1 cellular context compared by ENCODE assay signal in genomic region chr1:6624712-6625578, GRCh38.
A peak's percentile ranks its signal among the peaks of the same experiment; 100 is the strongest.
TF ChIP-seq lines count a peak whose summit lies in the region.

Gene THAP3 (plus strand): TSS chr1:6624868. CDS start chr1:6625219, 351 bp downstream.

TF ChIP-seq in HepG2, 621 proteins besides CTCF, POLR2A, EP300 and RAD21 (continued from another document and continues in another):
- TF ChIP-seq E2F1 (CRISPR knock-in tag; IDR thresholded peaks at IDR 0.05), result no peak
- TF ChIP-seq ZNF747 (CRISPR knock-in tag; IDR thresholded peaks at IDR 0.05; ENCODE audit: borderline replicate concordance), result no peak
- no peak for TF ChIP-seq ZNF615 (CRISPR knock-in tag; IDR thresholded peaks at IDR 0.05; ENCODE audit: borderline replicate concordance)
- TF ChIP-seq HHEX (CRISPR knock-in tag; IDR thresholded peaks at IDR 0.05), result no peak
- no peak for TF ChIP-seq THAP8 (CRISPR knock-in tag; IDR thresholded peaks at IDR 0.05; ENCODE audit: borderline replicate concordance)
- no peak for TF ChIP-seq ZNF501 (CRISPR knock-in tag; IDR thresholded peaks at IDR 0.05)
- TF ChIP-seq BCL6 (CRISPR knock-in tag; IDR thresholded peaks at IDR 0.05), result peak; percentile 19; the same call in 1 of the 2 replicates
- no peak for TF ChIP-seq ATAD3A (CRISPR knock-in tag; IDR thresholded peaks at IDR 0.05)
- TF ChIP-seq ZBTB43 (CRISPR knock-in tag; conservative IDR thresholded peaks at IDR 0.05), result peak; percentile 56; the same call in 1 of the 2 replicates
- TF ChIP-seq MBNL3 (CRISPR knock-in tag; conservative IDR thresholded peaks at IDR 0.05), result no peak
- TF ChIP-seq ATF1 (CRISPR knock-in tag; IDR thresholded peaks at IDR 0.05), result no peak
- no peak for TF ChIP-seq NFRKB (IDR thresholded peaks at IDR 0.05)
- TF ChIP-seq BORCS8-MEF2B (CRISPR knock-in tag; IDR thresholded peaks at IDR 0.05), result no peak
- no peak; the same call in 1 of the 2 replicates for TF ChIP-seq ZNF460 (CRISPR knock-in tag; IDR thresholded peaks at IDR 0.05; ENCODE audit: borderline replicate concordance)
- peak; percentile 66 for TF ChIP-seq ZNF160 (CRISPR knock-in tag; IDR thresholded peaks at IDR 0.05)
- no peak for TF ChIP-seq GABPA (IDR thresholded peaks at IDR 0.05; ENCODE audit: low read depth, low read length)
- TF ChIP-seq GABPA (CRISPR knock-in tag; IDR thresholded peaks at IDR 0.05; ENCODE audit: low read depth), result no peak; the same call in 1 of the 2 replicates
- TF ChIP-seq RXRA (CRISPR knock-in tag; IDR thresholded peaks at IDR 0.05), result no peak
- TF ChIP-seq DBP (CRISPR knock-in tag; IDR thresholded peaks at IDR 0.05; ENCODE audit: not compliant biosample characterization), result no peak
- no peak; the same call in 1 of the 2 replicates for TF ChIP-seq MEIS1 (CRISPR knock-in tag; IDR thresholded peaks at IDR 0.05; ENCODE audit: borderline replicate concordance)
- peak; percentile 50; the same call in 2 of the 3 replicates for TF ChIP-seq MXI1 (IDR thresholded peaks at IDR 0.05; ENCODE audit: borderline replicate concordance, low read depth, low read length)
- TF ChIP-seq IRF1 (CRISPR knock-in tag; IDR thresholded peaks at IDR 0.05; ENCODE audit: low read depth), result no peak
- no peak for TF ChIP-seq ZSCAN12 (CRISPR knock-in tag; IDR thresholded peaks at IDR 0.05)
- TF ChIP-seq ZNF775 (CRISPR knock-in tag; IDR thresholded peaks at IDR 0.05; ENCODE audit: borderline replicate concordance), result no peak
- peak; percentile 81 for TF ChIP-seq SPEN (CRISPR knock-in tag; IDR thresholded peaks at IDR 0.05; ENCODE audit: low read depth)
- no peak for TF ChIP-seq MAF1 (CRISPR knock-in tag; IDR thresholded peaks at IDR 0.05; ENCODE audit: borderline replicate concordance)
- TF ChIP-seq REXO4 (CRISPR knock-in tag; IDR thresholded peaks at IDR 0.05; ENCODE audit: borderline replicate concordance), result no peak
- TF ChIP-seq ZNF230 (CRISPR knock-in tag; IDR thresholded peaks at IDR 0.05), result no peak
- TF ChIP-seq TMF1 (CRISPR knock-in tag; IDR thresholded peaks at IDR 0.05; ENCODE audit: low read depth), result no peak
- TF ChIP-seq PBX2 (CRISPR knock-in tag; IDR thresholded peaks at IDR 0.05), result no peak; the same call in 1 of the 2 replicates
- no peak for TF ChIP-seq POLR2AphosphoS2 (IDR thresholded peaks at IDR 0.05; ENCODE audit: low read depth, low read length)
- no peak; the same call in 1 of the 2 replicates for TF ChIP-seq NFYB (CRISPR knock-in tag; IDR thresholded peaks at IDR 0.05)
- TF ChIP-seq PREB (CRISPR knock-in tag; IDR thresholded peaks at IDR 0.05), result no peak
- no peak for TF ChIP-seq TAF15 (IDR thresholded peaks at IDR 0.05; ENCODE audit: low read depth, low read length, poor library complexity, severe bottlenecking)
- TF ChIP-seq CCDC6 (CRISPR knock-in tag; IDR thresholded peaks at IDR 0.05), result peak; percentile 73; the same call in 1 of the 2 replicates
- no peak for TF ChIP-seq ZSCAN21 (CRISPR knock-in tag; IDR thresholded peaks at IDR 0.05; ENCODE audit: borderline replicate concordance)
- no peak for TF ChIP-seq ZNF766 (CRISPR knock-in tag; IDR thresholded peaks at IDR 0.05; ENCODE audit: borderline replicate concordance)
- no peak for TF ChIP-seq DDIT3 (CRISPR knock-in tag; IDR thresholded peaks at IDR 0.05)
- no peak for TF ChIP-seq SETDB1 (CRISPR knock-in tag; IDR thresholded peaks at IDR 0.05; ENCODE audit: borderline replicate concordance)
- TF ChIP-seq ISL2 (CRISPR knock-in tag; IDR thresholded peaks at IDR 0.05), result peak; percentile 46; the same call in 1 of the 2 replicates
- no peak for TF ChIP-seq ATF4 (CRISPR knock-in tag; IDR thresholded peaks at IDR 0.05)
- no peak for TF ChIP-seq ZXDC (CRISPR knock-in tag; IDR thresholded peaks at IDR 0.05)
- no peak for TF ChIP-seq ZNF7 (CRISPR knock-in tag; IDR thresholded peaks at IDR 0.05)
- TF ChIP-seq FOXM1 (CRISPR knock-in tag; IDR thresholded peaks at IDR 0.05), result no peak
- no peak; the same call in 1 of the 2 replicates for TF ChIP-seq TFAP4 (IDR thresholded peaks at IDR 0.05; ENCODE audit: borderline replicate concordance, low read depth)
- TF ChIP-seq EHMT2 (IDR thresholded peaks at IDR 0.05; ENCODE audit: borderline replicate concordance, low read depth, low read length), result no peak
- TF ChIP-seq ZIK1 (CRISPR knock-in tag; IDR thresholded peaks at IDR 0.05; ENCODE audit: borderline replicate concordance, low read depth), result no peak
- no peak for TF ChIP-seq ARID2 (CRISPR knock-in tag; IDR thresholded peaks at IDR 0.05; ENCODE audit: borderline replicate concordance)
- TF ChIP-seq TEF (CRISPR knock-in tag; IDR thresholded peaks at IDR 0.05), result no peak
- no peak for TF ChIP-seq TP53 (CRISPR knock-in tag; conservative IDR thresholded peaks at IDR 0.05)
- TF ChIP-seq TFE3 (CRISPR knock-in tag; IDR thresholded peaks at IDR 0.05), result no peak
- TF ChIP-seq KDM5A (IDR thresholded peaks at IDR 0.05; ENCODE audit: borderline replicate concordance, low read length), result no peak
- no peak for TF ChIP-seq ZNF577 (CRISPR knock-in tag; IDR thresholded peaks at IDR 0.05; ENCODE audit: borderline replicate concordance, low read depth)
- TF ChIP-seq ZGPAT (CRISPR knock-in tag; IDR thresholded peaks at IDR 0.05), result 0 out of 2 replicates have a peak, but pooled peaks have one; percentile 20
